In the genomic region with DNA sequence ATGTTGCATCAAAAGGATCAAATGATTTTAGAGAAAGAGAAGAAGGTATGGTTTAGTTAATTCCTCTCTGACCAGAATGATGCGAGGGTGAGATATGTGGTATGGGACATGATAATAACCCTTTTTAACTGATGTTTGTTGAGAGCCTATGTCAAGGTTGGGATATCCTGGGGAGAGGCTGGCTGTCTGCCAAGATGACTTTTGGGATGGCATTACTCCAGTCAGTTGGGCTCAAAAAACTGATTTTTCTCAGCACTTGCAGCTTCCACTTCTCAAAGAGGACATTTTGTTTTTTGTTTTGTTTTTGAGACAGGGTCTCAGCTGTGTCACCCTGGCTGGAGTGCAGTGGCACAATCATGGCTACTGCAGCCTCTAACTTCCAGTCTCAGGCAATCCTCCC, we compare ENCODE assay signal across 14 cellular contexts.
"Had no signal": no experiment of that assay in that cellular context is flagged by ENCODE, and none has a peak within 500 bp of the region (broad histone marks: within the 10 kb centered on the region; RNA-seq: fewer than 3 reads in every experiment).

No MANE protein-coding gene starts in this region.

- H3K27me3 Mint-ChIP-seq: activated B cell treated with CpG ODN at 0.5 μM for 24 hours; activated CD4-positive, alpha-beta T cell treated with anti-CD3 and anti-CD28 coated beads, Interleukin-2, amount 10 ng/mL, durations not matched to agents 24 days and 14 days; naive thymus-derived CD8-positive, alpha-beta T cell had no signal

- H3K9me3 ChIP-seq: esophagus squamous epithelium, prostate gland, suprapubic skin, upper lobe of left lung had no signal

- H3K36me3 Mint-ChIP-seq: activated naive CD4-positive, alpha-beta T cell treated with anti-CD3 and anti-CD28 coated beads, Interleukin-2, amount 50 U/mL, for 72 hours had no signal

- DNase-seq: activated B cell treated with CpG ODN at 0.5 μM for 24 hours; activated CD4-positive, alpha-beta T cell treated with anti-CD3 and anti-CD28 coated beads, Interleukin-2, amount 10 ng/mL, durations not matched to agents 24 days and 14 days; activated T-cell treated with anti-CD3 and anti-CD28 coated beads for 4 hours; brain microvascular endothelial cell; esophagus squamous epithelium; foreskin fibroblast; mammary epithelial cell; naive thymus-derived CD8-positive, alpha-beta T cell; stimulated activated CD4-positive, alpha-beta T cell treated with anti-CD3 and anti-CD28 coated beads, Interleukin-2, amount 100 ng/mL, for 48 hours; stimulated activated naive CD4-positive, alpha-beta T cell treated with Interleukin-2 at 50 U/mL for 16 hours; upper lobe of left lung had no signal

- H3K27ac ChIP-seq: brain microvascular endothelial cell, esophagus squamous epithelium, suprapubic skin had no signal

- H3K27ac Mint-ChIP-seq: activated B cell treated with CpG ODN at 0.5 μM for 24 hours; activated CD4-positive, alpha-beta T cell treated with anti-CD3 and anti-CD28 coated beads, Interleukin-2, amount 10 ng/mL, durations not matched to agents 24 days and 14 days had no signal

- H3K36me3 ChIP-seq: prostate gland had no signal

- H3K4me3 Mint-ChIP-seq: activated B cell treated with CpG ODN at 0.5 μM for 24 hours; activated CD4-positive, alpha-beta T cell treated with anti-CD3 and anti-CD28 coated beads, Interleukin-2, amount 10 ng/mL, durations not matched to agents 24 days and 14 days; naive thymus-derived CD8-positive, alpha-beta T cell had no signal

- H3K4me3 ChIP-seq: esophagus squamous epithelium, prostate gland, suprapubic skin, upper lobe of left lung had no signal

- H3K9me3 Mint-ChIP-seq: activated B cell treated with CpG ODN at 0.5 μM for 24 hours; activated CD4-positive, alpha-beta T cell treated with anti-CD3 and anti-CD28 coated beads, Interleukin-2, amount 10 ng/mL, durations not matched to agents 24 days and 14 days; activated naive CD4-positive, alpha-beta T cell treated with anti-CD3 and anti-CD28 coated beads, Interleukin-2, amount 50 U/mL, for 72 hours; naive thymus-derived CD8-positive, alpha-beta T cell had no signal

- H3K27me3 ChIP-seq: brain microvascular endothelial cell, esophagus squamous epithelium, suprapubic skin, upper lobe of left lung had no signal

- H3K4me1 ChIP-seq: esophagus squamous epithelium, prostate gland, suprapubic skin, upper lobe of left lung had no signal
